8 cellular contexts compared by ENCODE assay signal in genomic region chr3:49803464-49804140, GRCh38. TPM values are rescaled to one million over a fixed set of nuclear protein-coding genes. Genes with fewer than 3 reads are reported as not detected.
A peak's percentile ranks its signal among the peaks of the same experiment; 100 is the strongest.
DNase-seq lines count a peak whose midpoint lies in the region; ATAC-seq and TF ChIP-seq lines count a peak whose summit lies in the region.

No MANE protein-coding gene starts in this region.

- peaks cover 21% of the 10 kb centered on the region for H3K27me3 Mint-ChIP-seq in activated naive CD8-positive, alpha-beta T cell treated with anti-CD3 and anti-CD28 coated beads for 36 hours

- H3K27me3 ChIP-seq in left ventricle myocardium inferior (ENCODE audit: low read depth) (no peaks in the 10 kb centered on the region), gastrocnemius medialis (no peaks in the 10 kb centered on the region)

- peaks cover 62% of the 10 kb centered on the region for H3K4me1 ChIP-seq in left ventricle myocardium inferior
- peaks cover 40 to 45% of the 10 kb centered on the region in 2 donors for H3K4me1 ChIP-seq in gastrocnemius medialis

- H3K4me3 Mint-ChIP-seq in activated naive CD8-positive, alpha-beta T cell treated with anti-CD3 and anti-CD28 coated beads for 36 hours: peak overlapping the region; percentile 78

- in situ Hi-C loops in gastrocnemius medialis (cut with MboI; ENCODE audit: low sequenced_read_pairs in 4 of 4): loop anchor here in 1 of 4 donors (5.0 kb wide), 1 partner anchor 39 kb away; no protein-coding TSS in a partner anchor

- H3K9me3 ChIP-seq in left ventricle myocardium inferior (replicated peaks) (no peaks in the 10 kb centered on the region), gastrocnemius medialis (no peaks in the 10 kb centered on the region)

- no peaks in the 10 kb centered on the region for H3K9me3 Mint-ChIP-seq in activated naive CD8-positive, alpha-beta T cell treated with anti-CD3 and anti-CD28 coated beads for 36 hours

- intact Hi-C loops in left ventricle myocardium inferior (cut with micrococcal nuclease): loop anchor here (5.0 kb wide), 1 partner anchor 39 kb away; no protein-coding TSS in a partner anchor
- intact Hi-C loops in gastrocnemius medialis (cut with DNase I; ENCODE audit: low total_unique reads): loop anchor here (2.0 to 5.0 kb wide), 2 partner anchors 81 to 99 kb away; partner anchors contain the start of genes GMPPB and MST1R

- H3K36me3 Mint-ChIP-seq in activated naive CD8-positive, alpha-beta T cell treated with anti-CD3 and anti-CD28 coated beads for 36 hours: no peaks in the 10 kb centered on the region

- peak; percentile 13 for ATAC-seq in HG02870 (IDR thresholded peaks at IDR 0.05; ENCODE audit: unreplicated experiment)
- peak; percentile 15 to 18 for ATAC-seq in gastrocnemius medialis

- peak overlapping the region; percentile 42 for H3K27ac Mint-ChIP-seq in activated naive CD8-positive, alpha-beta T cell treated with anti-CD3 and anti-CD28 coated beads for 36 hours

- peak overlapping the region; percentile 99 for H3K27ac ChIP-seq in left ventricle myocardium inferior (replicated peaks)
- peak overlapping the region; percentile 89 to 97 (median 93) for H3K27ac ChIP-seq in gastrocnemius medialis

- H3K4me3 ChIP-seq in left ventricle myocardium inferior (peak overlapping the region; percentile 91), gastrocnemius medialis (peak overlapping the region; percentile 83 to 99 (median 88))

- no peaks in the 10 kb centered on the region for H3K36me3 ChIP-seq in left ventricle myocardium inferior
- no peaks in the 10 kb centered on the region for H3K36me3 ChIP-seq in gastrocnemius medialis

- H3K4me1 Mint-ChIP-seq in activated naive CD8-positive, alpha-beta T cell treated with anti-CD3 and anti-CD28 coated beads for 36 hours: peaks cover 50% of the 10 kb centered on the region

- no peak for TF ChIP-seq POLR2A in gastrocnemius medialis (IDR thresholded peaks at IDR 0.05)

- TF ChIP-seq CTCF in GM12872 (IDR thresholded peaks at IDR 0.05; ENCODE audit: insufficient read depth, low read depth, low read length) (peak; percentile 28; the same call in 1 of the 3 replicates), left ventricle myocardium inferior (IDR thresholded peaks at IDR 0.05; ENCODE audit: borderline replicate concordance) (peak; percentile 10), gastrocnemius medialis (IDR thresholded peaks at IDR 0.05 in 4 of 5, conservative IDR thresholded peaks at IDR 0.05 in 1 of 5) (peak in 1 of 5 experiments; percentile 14)

- peak; percentile 52 for DNase-seq in OCI-M2 (lab: John Stamatoyannopoulos, UW; ENCODE audit: unreplicated experiment)
- DNase-seq in activated naive CD8-positive, alpha-beta T cell treated with anti-CD3 and anti-CD28 coated beads for 36 hours: peak; percentile 58
- no peak for DNase-seq in left ventricle myocardium inferior
- peak in 1 of 2 donors; percentile 28 for DNase-seq in gastrocnemius medialis
- no peak for DNase-seq in SKM-1 treated with dmso at 0.1 percent for 144 hours (lab: John Stamatoyannopoulos, UW; ENCODE audit: unreplicated experiment)
- DNase-seq in NCI-H2107 treated with DMSO at 0.1 percent for 48 hours (lab: John Stamatoyannopoulos, UW; ENCODE audit: unreplicated experiment): no peak

RNA-seq across cellular contexts. Expression of gene INKA1, which starts 0.5 kb away (rescaled TPM):
- 1 to 10 TPM; 1.2 to 1.5 TPM for total RNA-seq in activated naive CD8-positive, alpha-beta T cell treated with anti-CD3 and anti-CD28 coated beads for 36 hours
- total RNA-seq in left ventricle myocardium inferior: 2.3 TPM
- 10 to 100 TPM in 1 of 4 donors, 1 to 10 TPM in 2, not detected in 1; 1.1 to 10.9 (median 5.2) TPM for total RNA-seq in gastrocnemius medialis

RNA-seq across cellular contexts. Expression of gene CDHR4, which starts 3.9 kb away (rescaled TPM):
- under 1 TPM in 1 of 2 experiments, not detected in 1; 0.37 TPM for total RNA-seq in activated naive CD8-positive, alpha-beta T cell treated with anti-CD3 and anti-CD28 coated beads for 36 hours
- total RNA-seq in left ventricle myocardium inferior: not detected
- not detected for total RNA-seq in gastrocnemius medialis

RNA-seq across cellular contexts. Expression of gene UBA7, which starts 10.2 kb away (rescaled TPM):
- total RNA-seq in activated naive CD8-positive, alpha-beta T cell treated with anti-CD3 and anti-CD28 coated beads for 36 hours: 10 to 100 TPM; 65.1 to 68.0 TPM
- total RNA-seq in left ventricle myocardium inferior (25.1 TPM), gastrocnemius medialis (10 to 100 TPM in 1 of 4 donors, 1 to 10 TPM in 3; 3.5 to 16.1 (median 5.1) TPM)

RNA-seq across cellular contexts. Expression of gene IP6K1, which starts 17.3 kb away (rescaled TPM):
- 10 to 100 TPM; 24.1 to 30.6 TPM for total RNA-seq in activated naive CD8-positive, alpha-beta T cell treated with anti-CD3 and anti-CD28 coated beads for 36 hours
- total RNA-seq in left ventricle myocardium inferior (16.9 TPM), gastrocnemius medialis (10 to 100 TPM; 13.5 to 22.2 (median 19.5) TPM)

RNA-seq across cellular contexts. Expression of gene TRAIP, which starts 52.8 kb away (rescaled TPM):
- 10 to 100 TPM; 23.0 to 23.6 TPM for total RNA-seq in activated naive CD8-positive, alpha-beta T cell treated with anti-CD3 and anti-CD28 coated beads for 36 hours
- total RNA-seq in left ventricle myocardium inferior: 0.63 TPM
- 1 to 10 TPM in 3 of 4 donors, under 1 TPM in 1; 0.36 to 4.2 (median 1.1) TPM for total RNA-seq in gastrocnemius medialis

Comparison
In these comparisons a context has a peak if more than half of its experiments do, and no peak if none do; other contexts are left out.
1. DNase-seq: peak in OCI-M2 (single experiment) and activated naive CD8-positive, alpha-beta T cell treated with anti-CD3 and anti-CD28 coated beads for 36 hours (single experiment); none in left ventricle myocardium inferior (single experiment), SKM-1 treated with dmso at 0.1 percent for 144 hours (single experiment) and NCI-H2107 treated with DMSO at 0.1 percent for 48 hours (single experiment).